Comparison of ENCODE assay signal across 21 cellular contexts in the genomic region with DNA sequence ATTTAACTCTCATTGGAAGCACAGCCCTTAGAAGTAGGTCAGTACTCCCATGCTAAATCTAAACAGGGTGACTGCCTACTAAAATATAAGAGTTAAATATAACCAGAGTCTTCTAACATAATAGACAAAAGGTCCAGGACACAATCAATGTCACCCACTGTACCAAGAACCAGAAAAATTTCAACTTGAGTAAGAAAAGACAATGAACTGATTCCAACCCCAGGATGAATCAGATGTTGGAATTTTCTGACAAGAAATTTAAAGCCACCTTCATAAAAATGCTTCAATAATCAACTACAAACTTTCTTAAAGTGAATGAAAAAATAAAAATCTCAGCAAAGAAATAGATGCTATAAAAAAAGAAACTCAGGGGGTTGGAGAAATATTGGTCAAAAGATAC.
DNase-seq lines count a peak whose midpoint lies in the region; ATAC-seq, FAIRE-seq and TF ChIP-seq lines count a peak whose summit lies in the region.
"Had no signal": no experiment of that assay in that cellular context is flagged by ENCODE, and none has a peak within 500 bp of the region (broad histone marks: within the 10 kb centered on the region; RNA-seq: fewer than 3 reads in every experiment).

No MANE protein-coding gene starts in this region.

- ATAC-seq in A549 (no peak), IMR-90 (ENCODE audit: low read depth) (no peak), HG02973 (IDR thresholded peaks at IDR 0.05; ENCODE audit: unreplicated experiment) (no peak), HG02852 (IDR thresholded peaks at IDR 0.05; ENCODE audit: unreplicated experiment) (no peak), HG02798 (IDR thresholded peaks at IDR 0.05; ENCODE audit: poor library complexity, unreplicated experiment) (no peak)
- ATAC-seq: GM12878, GM23338, HCT116 had no signal

- CTCF ChIA-PET in A549 (lab: Yijun Ruan, JAX): interaction anchor here (1.1 kb wide), 1 partner anchor 7 kb away, joined by 3 read pairs; no protein-coding TSS in a partner anchor
- CTCF ChIA-PET in IMR-90 (lab: Yijun Ruan, JAX): no interaction called here

- H4K8ac ChIP-seq in IMR-90 (ENCODE audit: low read depth in 2 of 2, low read length in 2 of 2) (peak overlapping the region; percentile 7 to 41; a peak in 3 of 4 replicates), trophoblast cell (ENCODE audit: low read depth, low read length) (no peak overlapping the region)

- FAIRE-seq in A549 (lab: Jason Lieb, UNC): no peak
- FAIRE-seq: D721Med, GM12878, GM19239 had no signal

- no TSS peak for BruUV-seq in IMR-90 (replicated peaks; lab: Mats Ljungman, UMichigan)

- H3K4me1 ChIP-seq in A549 (peaks cover 28% of the 10 kb centered on the region), IMR-90 (ENCODE audit: control insufficient read depth, insufficient read depth, low read length) (peaks cover 33% of the 10 kb centered on the region), trophoblast cell (ENCODE audit: control insufficient read depth in 1 of 2, insufficient read depth in 2 of 2, low read length in 2 of 2) (no peaks in the 10 kb centered on the region)
- peaks cover 7 to 53% (median 36%) of the 10 kb centered on the region in 10 experiments; a peak in 18 of 20 replicates for H3K4me1 ChIP-seq in BLaER1 treated with 17β-estradiol and CSF1 and Interleukin-3, amounts not matched to agents 10 nM and 100 nM

- intact Hi-C loops in IMR-90 (cut with micrococcal nuclease): no loop called here

- H3K79me2 ChIP-seq in trophoblast cell (ENCODE audit: control insufficient read depth, insufficient read depth, low read length, poor library complexity): no peaks in the 10 kb centered on the region

- DNase-seq in A549 (ENCODE audit: low read depth in 1 of 2, low spot score in 1 of 2): no peak
- no peak for DNase-seq in IMR-90
- no peak for DNase-seq in trophoblast cell
- no peak for DNase-seq in activated naive CD4-positive, alpha-beta T cell (lab: John Stamatoyannopoulos, UW)
- DNase-seq: CD4-positive, alpha-beta T cell; CD8-positive, alpha-beta memory T cell; DMS 273 treated with DMSO at 0.1 percent for 48 hours; DMS79; EL; GDM1; H9 had no signal

- H3K9me3 ChIP-seq in A549 (no peaks in the 10 kb centered on the region), IMR-90 (ENCODE audit: control insufficient read depth, insufficient read depth, low read length) (no peaks in the 10 kb centered on the region), trophoblast cell (ENCODE audit: insufficient read depth, low read depth, low read length) (no peaks in the 10 kb centered on the region)
- peaks cover 0 to 13% (median 0%) of the 10 kb centered on the region in 11 experiments; a peak in 8 of 22 replicates for H3K9me3 ChIP-seq in BLaER1 treated with 17β-estradiol and CSF1 and Interleukin-3, amounts not matched to agents 10 nM and 100 nM (replicated peaks in 1 of 11)
- H3K9me3 ChIP-seq: BLaER1 had no signal

- no peak overlapping the region for H2AK9ac ChIP-seq in IMR-90 (replicated peaks; ENCODE audit: low read depth, low read length, poor library complexity)

- H4K5ac ChIP-seq in IMR-90 (ENCODE audit: low read depth, low read length): no peak overlapping the region

- H3K56ac ChIP-seq in IMR-90 (ENCODE audit: extremely low read depth, insufficient read depth, low read length): no peak overlapping the region

- H4K20me1 ChIP-seq in BLaER1 treated with 17β-estradiol and CSF1 and Interleukin-3, amounts not matched to agents 10 nM and 100 nM: no peaks in the 10 kb centered on the region
- no peaks in the 10 kb centered on the region for H4K20me1 ChIP-seq in IMR-90 (ENCODE audit: insufficient read depth, low read length)
- H4K20me1 ChIP-seq: BLaER1 had no signal

- TF ChIP-seq RAD21 in A549 (conservative IDR thresholded peaks at IDR 0.05 in 1 of 2, IDR thresholded peaks at IDR 0.05 in 1 of 2) (no peak), IMR-90 (IDR thresholded peaks at IDR 0.05; ENCODE audit: low read length) (no peak)

- POLR2A ChIA-PET in A549 (lab: Yijun Ruan, JAX) (no interaction called here), IMR-90 (lab: Charles Lee; ENCODE audit: unreplicated experiment) (no interaction called here)

- 0 out of 4 replicates have a peak, but pooled peaks cover 0 to 4% of the 10 kb centered on the region in 2 experiments for H3K79me1 ChIP-seq in IMR-90 (ENCODE audit: low read depth in 1 of 2, low read length in 2 of 2)
- no peaks in the 10 kb centered on the region for H3K79me1 ChIP-seq in trophoblast cell (ENCODE audit: low read length)

- H2AFZ ChIP-seq in IMR-90 (replicated peaks; ENCODE audit: low read length, poor library complexity) (no peak overlapping the region), trophoblast cell (ENCODE audit: insufficient read depth, low read length, poor library complexity) (no peak overlapping the region)

- H2BK120ac ChIP-seq in IMR-90 (ENCODE audit: low read depth, low read length) (peak overlapping the region; percentile 64; the same call in 1 of the 2 replicates), trophoblast cell (ENCODE audit: insufficient read depth, low read length, poor library complexity) (no peak overlapping the region)

- H2BK15ac ChIP-seq in IMR-90 (ENCODE audit: low read depth, low read length): no peak overlapping the region

- H2BK5ac ChIP-seq in IMR-90 (ENCODE audit: low read depth, low read length, poor library complexity, severe bottlenecking) (peak overlapping the region; percentile 38), trophoblast cell (ENCODE audit: low read depth, low read length, poor library complexity) (no peak overlapping the region)

- no peak overlapping the region for H3K14ac ChIP-seq in IMR-90 (replicated peaks; ENCODE audit: low read depth, low read length)
- no peak overlapping the region for H3K14ac ChIP-seq in trophoblast cell (ENCODE audit: low read length)

- H3K27me3 ChIP-seq in BLaER1 treated with 17β-estradiol and CSF1 and Interleukin-3, amounts not matched to agents 10 nM and 100 nM: no peaks in the 10 kb centered on the region
- H3K27me3 ChIP-seq in IMR-90 (ENCODE audit: control insufficient read depth, insufficient read depth, low read length): no peaks in the 10 kb centered on the region
- no peaks in the 10 kb centered on the region for H3K27me3 ChIP-seq in trophoblast cell (ENCODE audit: insufficient read depth, low read length)
- H3K27me3 ChIP-seq: BLaER1 had no signal

- H4K91ac ChIP-seq in IMR-90 (ENCODE audit: insufficient read depth, low read depth, low read length) (no peak overlapping the region), trophoblast cell (ENCODE audit: low read depth, low read length) (no peak overlapping the region)

- H2BK20ac ChIP-seq in IMR-90 (ENCODE audit: low read depth, low read length): 0 out of 2 replicates have a peak overlapping the region, but pooled peaks have one; percentile 46

- TF ChIP-seq CTCF in A549 (IDR thresholded peaks at IDR 0.05): no peak
- TF ChIP-seq CTCF in IMR-90 (conservative IDR thresholded peaks at IDR 0.05; ENCODE audit: low read depth, low read length): no peak

- no peak overlapping the region for H3K9ac ChIP-seq in BLaER1 treated with 17β-estradiol and CSF1 and Interleukin-3, amounts not matched to agents 10 nM and 100 nM
- no peak overlapping the region for H3K9ac ChIP-seq in IMR-90 (ENCODE audit: low read depth, low read length)
- H3K9ac ChIP-seq in trophoblast cell (ENCODE audit: low read length): peak overlapping the region; percentile 39
- H3K9ac ChIP-seq: BLaER1 had no signal

- in situ Hi-C loops in IMR-90 (cut with MboI; ENCODE audit: low sequenced_read_pairs): no loop called here

- peak overlapping the region; percentile 23 to 43; a peak in 3 of 6 replicates for H3K27ac ChIP-seq in A549
- no peak overlapping the region for H3K27ac ChIP-seq in BLaER1 treated with 17β-estradiol and CSF1 and Interleukin-3, amounts not matched to agents 10 nM and 100 nM
- H3K27ac ChIP-seq in IMR-90 (ENCODE audit: insufficient read depth, low read length): no peak overlapping the region
- H3K27ac ChIP-seq in trophoblast cell (ENCODE audit: low read depth, low read length): no peak overlapping the region
- H3K27ac ChIP-seq: BLaER1 had no signal

- TF ChIP-seq POLR2A in A549 (IDR thresholded peaks at IDR 0.05; ENCODE audit: low read length) (no peak), IMR-90 (IDR thresholded peaks at IDR 0.05; ENCODE audit: low read depth, low read length) (no peak)

- no peak overlapping the region for H4K12ac ChIP-seq in trophoblast cell (ENCODE audit: low read depth, low read length)

- dilution Hi-C loops in IMR-90 (cut with HindIII; ENCODE audit: low sequenced_read_pairs, unreplicated experiment): no loop called here

- H3K23ac ChIP-seq in IMR-90 (ENCODE audit: low read depth, low read length) (no peak overlapping the region), trophoblast cell (ENCODE audit: low read length) (no peak overlapping the region)

- H2AK5ac ChIP-seq in IMR-90 (ENCODE audit: low read depth, low read length) (no peak overlapping the region; the same call in 1 of the 2 replicates), trophoblast cell (ENCODE audit: low read length) (no peak overlapping the region)

- no peaks in the 10 kb centered on the region for H3K36me3 ChIP-seq in BLaER1 treated with 17β-estradiol and CSF1 and Interleukin-3, amounts not matched to agents 10 nM and 100 nM
- H3K36me3 ChIP-seq in IMR-90 (ENCODE audit: control insufficient read depth, insufficient read depth, low read length) (no peaks in the 10 kb centered on the region), trophoblast cell (ENCODE audit: control insufficient read depth in 1 of 2, insufficient read depth in 2 of 2, low read length in 2 of 2) (no peaks in the 10 kb centered on the region)
- H3K36me3 ChIP-seq: BLaER1 had no signal

- H3K4me2 ChIP-seq in A549: no peak overlapping the region
- H3K4me2 ChIP-seq in BLaER1 treated with 17β-estradiol and CSF1 and Interleukin-3, amounts not matched to agents 10 nM and 100 nM: peak overlapping the region in 6 of 11 experiments; percentile 5 to 48 (median 20); a peak in 7 of 22 replicates
- no peak overlapping the region for H3K4me2 ChIP-seq in IMR-90 (ENCODE audit: low read depth, low read length)
- H3K4me2 ChIP-seq in trophoblast cell (ENCODE audit: low read length): no peak overlapping the region
- H3K4me2 ChIP-seq: BLaER1, GM23338 had no signal

- H2BK12ac ChIP-seq in trophoblast cell (ENCODE audit: low read length): no peak overlapping the region

- H3K18ac ChIP-seq in IMR-90 (ENCODE audit: low read depth, low read length): no peak overlapping the region
- no peak overlapping the region for H3K18ac ChIP-seq in trophoblast cell (ENCODE audit: low read length)

- H3K4ac ChIP-seq in IMR-90 (ENCODE audit: low read depth, low read length) (peak overlapping the region; percentile 74; the same call in 1 of the 2 replicates), trophoblast cell (ENCODE audit: low read depth, low read length) (no peak overlapping the region)

- TF ChIP-seq EP300 in A549 (IDR thresholded peaks at IDR 0.05): no peak

- no peak overlapping the region for H3K4me3 ChIP-seq in A549
- no peak overlapping the region for H3K4me3 ChIP-seq in BLaER1 treated with 17β-estradiol and CSF1 and Interleukin-3, amounts not matched to agents 10 nM and 100 nM
- no peak overlapping the region for H3K4me3 ChIP-seq in IMR-90 (ENCODE audit: insufficient read depth, low read depth, low read length)
- no peak overlapping the region for H3K4me3 ChIP-seq in trophoblast cell (ENCODE audit: low read depth, low read length)
- H3K4me3 ChIP-seq: BLaER1, GM12878, GM23338 had no signal

- H3K9me1 ChIP-seq in IMR-90 (ENCODE audit: insufficient read depth, low read length): peaks cover 37% of the 10 kb centered on the region

TF ChIP-seq in IMR-90, 13 proteins besides CTCF, POLR2A, EP300 and RAD21 (continues in another document):
- no peak for TF ChIP-seq MAFK (IDR thresholded peaks at IDR 0.05; ENCODE audit: low read depth, low read length)

Comparison
In these comparisons a context has a peak if more than half of its experiments do, and no peak if none do; other contexts are left out.
1. H3K27ac ChIP-seq: peak in A549 (2 of 2); none in BLaER1 treated with 17β-estradiol and CSF1 and Interleukin-3, amounts not matched to agents 10 nM and 100 nM (0 of 11), IMR-90 (single experiment) and trophoblast cell (single experiment).
2. H3K4me2 ChIP-seq: peak in BLaER1 treated with 17β-estradiol and CSF1 and Interleukin-3, amounts not matched to agents 10 nM and 100 nM (6 of 11); none in A549 (single experiment), IMR-90 (single experiment) and trophoblast cell (single experiment).